Comparison of ENCODE assay signal across 8 cellular contexts in genomic region chr6:3887150-3887700, GRCh38. TPM values are rescaled to one million over a fixed set of nuclear protein-coding genes. Genes with fewer than 3 reads are reported as not detected.
DNase-seq lines count a peak whose midpoint lies in the region; ATAC-seq, FAIRE-seq and TF ChIP-seq lines count a peak whose summit lies in the region.

No MANE protein-coding gene starts in this region.

- intact Hi-C loops in pancreas (cut with DNase I) = loop anchor here in 1 of 3 donors (10.0 kb wide), 1 partner anchor 142 kb away; no protein-coding TSS in a partner anchor

- H3K4me1 ChIP-seq in DND-41 (ENCODE audit: insufficient read depth, low read length) = no peaks in the 10 kb centered on the region
- H3K4me1 ChIP-seq in OCI-LY3 (ENCODE audit: low read length) = no peaks in the 10 kb centered on the region
- H3K4me1 ChIP-seq in fibroblast of lung (ENCODE audit: control insufficient read depth, extremely low read depth, insufficient read depth, low read length) = peaks cover 9% of the 10 kb centered on the region
- peaks cover 0 to 9% (median 0%) of the 10 kb centered on the region in 3 donors for H3K4me1 ChIP-seq in pancreas

- no peak overlapping the region for H2AFZ ChIP-seq in DND-41 (ENCODE audit: low read depth, low read length)
- H2AFZ ChIP-seq in OCI-LY3 (ENCODE audit: low read depth, low read length) = no peak overlapping the region
- no peak overlapping the region for H2AFZ ChIP-seq in fibroblast of lung (ENCODE audit: low read length)

- H3K9me3 ChIP-seq in DND-41 (ENCODE audit: insufficient read depth, low read length, severe bottlenecking) (no peaks in the 10 kb centered on the region), OCI-LY3 (ENCODE audit: insufficient read depth, low read length) (no peaks in the 10 kb centered on the region), fibroblast of lung (ENCODE audit: control insufficient read depth, insufficient read depth, low read depth, low read length) (no peaks in the 10 kb centered on the region), pancreas (no peaks in the 10 kb centered on the region)

- FAIRE-seq in pancreas (lab: Jason Lieb, UNC) = no peak

- 52 to 57% methylated on average over 9 of the region's 9 CpGs for WGBS in pancreas, 2 donors

- H3K4me3 ChIP-seq in DND-41 (ENCODE audit: low read depth in 1 of 2, low read length in 2 of 2) = no peak overlapping the region
- H3K4me3 ChIP-seq in OCI-LY3 (ENCODE audit: low read length) = no peak overlapping the region
- H3K4me3 ChIP-seq in fibroblast of lung (replicated peaks in 1 of 4; ENCODE audit: control extremely low read depth in 1 of 4, insufficient read depth in 1 of 4, low read depth in 3 of 4, low read length in 4 of 4) = no peak overlapping the region
- no peak overlapping the region for H3K4me3 ChIP-seq in pancreas

- peak; percentile 19 for TF ChIP-seq CTCF in DND-41 (IDR thresholded peaks at IDR 0.05; ENCODE audit: borderline replicate concordance, extremely low read depth, low read length, poor library complexity, severe bottlenecking)
- peak; percentile 55 for TF ChIP-seq CTCF in OCI-LY3 (IDR thresholded peaks at IDR 0.05; ENCODE audit: low read depth, low read length)
- TF ChIP-seq CTCF in fibroblast of lung (conservative IDR thresholded peaks at IDR 0.05 in 1 of 2, IDR thresholded peaks at IDR 0.05 in 1 of 2; ENCODE audit: low read depth in 1 of 2, low read length in 2 of 2) = peak; percentile 57 to 66
- TF ChIP-seq CTCF in pancreas (IDR thresholded peaks at IDR 0.05) = peak in 1 of 4 donors; percentile 17

- H3K79me2 ChIP-seq in DND-41 (ENCODE audit: insufficient read depth, low read length) = no peaks in the 10 kb centered on the region
- H3K79me2 ChIP-seq in OCI-LY3 (ENCODE audit: low read length) = no peaks in the 10 kb centered on the region
- H3K79me2 ChIP-seq in fibroblast of lung (ENCODE audit: control insufficient read depth, insufficient read depth, low read length) = no peaks in the 10 kb centered on the region

- H3K27ac ChIP-seq in DND-41 (ENCODE audit: low read length) = no peak overlapping the region
- no peak overlapping the region for H3K27ac ChIP-seq in OCI-LY3 (ENCODE audit: low read length)
- no peak overlapping the region for H3K27ac ChIP-seq in fibroblast of lung (ENCODE audit: insufficient read depth, low read length)
- H3K27ac ChIP-seq in pancreas = no peak overlapping the region

- H3K27me3 ChIP-seq in DND-41 (ENCODE audit: insufficient read depth, low read length, poor library complexity) (peaks cover 19% of the 10 kb centered on the region), OCI-LY3 (ENCODE audit: low read depth, low read length) (no peaks in the 10 kb centered on the region), fibroblast of lung (ENCODE audit: control insufficient read depth, insufficient read depth, low read length) (no peaks in the 10 kb centered on the region), pancreas (no peaks in the 10 kb centered on the region)

- no peaks in the 10 kb centered on the region for H3K36me3 ChIP-seq in DND-41 (ENCODE audit: insufficient read depth, low read length)
- no peaks in the 10 kb centered on the region for H3K36me3 ChIP-seq in OCI-LY3 (replicated peaks; ENCODE audit: low read depth, low read length)
- H3K36me3 ChIP-seq in fibroblast of lung (ENCODE audit: control insufficient read depth, insufficient read depth, low read length) = no peaks in the 10 kb centered on the region
- no peaks in the 10 kb centered on the region for H3K36me3 ChIP-seq in pancreas

- DNase-seq in DND-41 (no peak), fibroblast of lung (ENCODE audit: low read depth in 2 of 2) (peak; percentile 36 to 63), pancreas (no peak), SW480 (ENCODE audit: low spot score) (no peak)

- H4K20me1 ChIP-seq in DND-41 (ENCODE audit: insufficient read depth, low read length) (no peaks in the 10 kb centered on the region), OCI-LY3 (ENCODE audit: insufficient read depth, low read length) (no peaks in the 10 kb centered on the region), fibroblast of lung (ENCODE audit: control insufficient read depth, extremely low read depth, insufficient read depth, low read length) (no peaks in the 10 kb centered on the region)

- H3K9ac ChIP-seq in DND-41 (ENCODE audit: low read depth, low read length) (no peak overlapping the region), OCI-LY3 (ENCODE audit: low read length) (no peak overlapping the region), fibroblast of lung (ENCODE audit: insufficient read depth, low read length) (no peak overlapping the region)

- H3K4me2 ChIP-seq in DND-41 (ENCODE audit: insufficient read depth, low read length) (no peak overlapping the region), OCI-LY3 (ENCODE audit: low read length) (no peak overlapping the region), fibroblast of lung (ENCODE audit: extremely low read depth, insufficient read depth, low read length) (no peak overlapping the region)

- ATAC-seq in DND-41 (ENCODE audit: insufficient read depth, low read depth) = no peak
- peak in 3 of 4 donors; percentile 23 to 46 (median 37) for ATAC-seq in pancreas
- ATAC-seq in HG02642 (IDR thresholded peaks at IDR 0.05; ENCODE audit: poor library complexity, unreplicated experiment) = no peak
- ATAC-seq in GM19455 (IDR thresholded peaks at IDR 0.05; ENCODE audit: unreplicated experiment) = no peak
- ATAC-seq in GM19023 (IDR thresholded peaks at IDR 0.05; ENCODE audit: unreplicated experiment) = no peak

RNA-seq across cellular contexts. Expression of gene FAM50B, which starts 38.1 kb away (rescaled TPM):
- 11.6 and 15.7 TPM in 2 replicates for total RNA-seq in fibroblast of lung
- polyA plus RNA-seq in fibroblast of lung = 4.2 and 5.6 TPM in 2 replicates
- 6.2 and 9.4 TPM in 2 replicates for polyA plus RNA-seq in fibroblast of lung (2012)
- 2.0 and 2.6 TPM in 2 replicates for polyA minus RNA-seq in fibroblast of lung (ENCODE audit: low replicate concordance)
- 1 to 10 TPM; 3.6 to 8.7 (median 5.9) TPM for total RNA-seq in pancreas
- polyA plus RNA-seq in pancreas = 1 to 10 TPM; 4.1 to 9.7 TPM

Comparison
In these comparisons a context has a peak if more than half of its experiments do, and no peak if none do; other contexts are left out.
1. ATAC-seq: peak in pancreas (3 of 4); none in DND-41 (single experiment), HG02642 (single experiment), GM19455 (single experiment) and GM19023 (single experiment).
2. DNase-seq: peak in fibroblast of lung (2 of 2); none in DND-41 (single experiment), pancreas (0 of 6) and SW480 (single experiment).